1 cellular context compared by ENCODE assay signal in genomic region chr13:45464687-45465453, GRCh38.
A peak's percentile ranks its signal among the peaks of the same experiment; 100 is the strongest.
TF ChIP-seq lines count a peak whose summit lies in the region.

Gene COG3 (plus strand): TSS chr13:45464939. CDS start chr13:45465037, 98 bp downstream.

TF ChIP-seq in HepG2, 621 proteins besides CTCF, POLR2A, EP300 and RAD21 (continued from another document and continues in another):
- TF ChIP-seq, protein P1, sequence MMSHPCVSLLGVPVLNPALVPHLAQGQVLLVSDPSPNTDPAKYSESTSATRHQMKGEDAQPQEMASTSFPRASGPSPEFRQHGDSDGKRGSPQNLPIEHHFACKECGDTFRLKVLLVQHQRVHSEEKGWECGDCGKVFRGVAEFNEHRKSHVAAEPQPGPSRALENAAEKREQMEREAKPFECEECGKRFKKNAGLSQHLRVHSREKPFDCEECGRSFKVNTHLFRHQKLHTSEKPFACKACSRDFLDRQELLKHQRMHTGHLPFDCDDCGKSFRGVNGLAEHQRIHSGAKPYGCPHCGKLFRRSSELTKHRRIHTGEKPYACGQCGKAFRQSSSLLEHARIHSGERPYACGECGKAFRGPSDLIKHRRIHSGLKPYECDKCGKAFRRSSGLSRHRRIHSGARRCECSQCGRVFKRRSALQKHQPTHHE (CRISPR knock-in tag; IDR thresholded peaks at IDR 0.05; ENCODE audit: borderline replicate concordance), result 0 out of 2 replicates have a peak, but pooled peaks have one; percentile 47
- TF ChIP-seq ZNF335 (CRISPR knock-in tag; IDR thresholded peaks at IDR 0.05) (no peak; the same call in 1 of the 2 replicates), SOX5 (CRISPR knock-in tag; IDR thresholded peaks at IDR 0.05; ENCODE audit: borderline replicate concordance) (peak; percentile 65; the same call in 1 of the 2 replicates), IRX3 (CRISPR knock-in tag; IDR thresholded peaks at IDR 0.05; ENCODE audit: borderline replicate concordance, low read depth) (no peak), ARID2 (CRISPR knock-in tag; IDR thresholded peaks at IDR 0.05; ENCODE audit: borderline replicate concordance) (0 out of 2 replicates have a peak, but pooled peaks have one; percentile 66), ZNF234 (CRISPR knock-in tag; conservative IDR thresholded peaks at IDR 0.05) (peak; percentile 94; the same call in 1 of the 2 replicates), ZFYVE20 (CRISPR knock-in tag; IDR thresholded peaks at IDR 0.05; ENCODE audit: borderline replicate concordance, low read depth) (no peak), DR1 (CRISPR knock-in tag; IDR thresholded peaks at IDR 0.05) (no peak), ZNF788 (CRISPR knock-in tag; IDR thresholded peaks at IDR 0.05; ENCODE audit: borderline replicate concordance) (no peak; the same call in 1 of the 2 replicates), ZNF317 (CRISPR knock-in tag; IDR thresholded peaks at IDR 0.05) (no peak), SRY (CRISPR knock-in tag; IDR thresholded peaks at IDR 0.05) (0 out of 2 replicates have a peak, but pooled peaks have one; percentile 44), CBX1 (IDR thresholded peaks at IDR 0.05; ENCODE audit: low read depth) (no peak), ATF4 (CRISPR knock-in tag; IDR thresholded peaks at IDR 0.05) (peak in 1 of 2 experiments; percentile 55; a peak in 2 of 4 replicates), SIN3A (IDR thresholded peaks at IDR 0.05; ENCODE audit: borderline replicate concordance, low read depth, low read length) (peak; percentile 69; the same call in 1 of the 2 replicates), MTF1 (CRISPR knock-in tag; IDR thresholded peaks at IDR 0.05) (0 out of 2 replicates have a peak, but pooled peaks have one; percentile 27), ZNF230 (CRISPR knock-in tag; IDR thresholded peaks at IDR 0.05) (no peak), SNRNP70 (IDR thresholded peaks at IDR 0.05; ENCODE audit: low read depth, low read length) (no peak), ZNF75D (CRISPR knock-in tag; IDR thresholded peaks at IDR 0.05; ENCODE audit: borderline replicate concordance) (no peak), CCAR2 (optimal IDR thresholded peaks at IDR 0.05; ENCODE audit: low read depth, low read length) (no peak), POGK (CRISPR knock-in tag; conservative IDR thresholded peaks at IDR 0.05) (peak; percentile 82), ZNF619 (CRISPR knock-in tag; IDR thresholded peaks at IDR 0.05) (no peak), ZNF564 (CRISPR knock-in tag; IDR thresholded peaks at IDR 0.05) (no peak; the same call in 1 of the 2 replicates), RBFOX2 (IDR thresholded peaks at IDR 0.05; ENCODE audit: low read depth, low read length) (peak; percentile 99), ZNF607 (CRISPR knock-in tag; IDR thresholded peaks at IDR 0.05; ENCODE audit: borderline replicate concordance) (peak; percentile 41; the same call in 1 of the 2 replicates), ZNF816 (CRISPR knock-in tag; IDR thresholded peaks at IDR 0.05; ENCODE audit: borderline replicate concordance) (peak; percentile 81; the same call in 1 of the 2 replicates), ZNF331 (CRISPR knock-in tag; IDR thresholded peaks at IDR 0.05) (peak; percentile 12; the same call in 1 of the 2 replicates), ZNF441 (CRISPR knock-in tag; IDR thresholded peaks at IDR 0.05; ENCODE audit: borderline replicate concordance) (peak; percentile 2; the same call in 1 of the 2 replicates), BATF2 (CRISPR knock-in tag; IDR thresholded peaks at IDR 0.05) (no peak), MAZ (IDR thresholded peaks at IDR 0.05; ENCODE audit: borderline replicate concordance, low read depth, low read length) (no peak), MAZ (CRISPR knock-in tag; IDR thresholded peaks at IDR 0.05; ENCODE audit: low read depth) (no peak; the same call in 1 of the 2 replicates), JUNB (CRISPR knock-in tag; IDR thresholded peaks at IDR 0.05; ENCODE audit: borderline replicate concordance) (no peak), BCL6 (CRISPR knock-in tag; IDR thresholded peaks at IDR 0.05) (peak; percentile 25; the same call in 1 of the 2 replicates), ADNP (CRISPR knock-in tag; IDR thresholded peaks at IDR 0.05) (no peak), NFE2L1 (CRISPR knock-in tag; IDR thresholded peaks at IDR 0.05; ENCODE audit: borderline replicate concordance) (no peak), NONO (IDR thresholded peaks at IDR 0.05) (no peak), NONO (CRISPR knock-in tag; conservative IDR thresholded peaks at IDR 0.05) (peak; percentile 89), ZNF232 (CRISPR knock-in tag; IDR thresholded peaks at IDR 0.05; ENCODE audit: borderline replicate concordance) (no peak), RBM22 (optimal IDR thresholded peaks at IDR 0.05; ENCODE audit: low read length) (no peak)
- TF ChIP-seq, protein P2, sequence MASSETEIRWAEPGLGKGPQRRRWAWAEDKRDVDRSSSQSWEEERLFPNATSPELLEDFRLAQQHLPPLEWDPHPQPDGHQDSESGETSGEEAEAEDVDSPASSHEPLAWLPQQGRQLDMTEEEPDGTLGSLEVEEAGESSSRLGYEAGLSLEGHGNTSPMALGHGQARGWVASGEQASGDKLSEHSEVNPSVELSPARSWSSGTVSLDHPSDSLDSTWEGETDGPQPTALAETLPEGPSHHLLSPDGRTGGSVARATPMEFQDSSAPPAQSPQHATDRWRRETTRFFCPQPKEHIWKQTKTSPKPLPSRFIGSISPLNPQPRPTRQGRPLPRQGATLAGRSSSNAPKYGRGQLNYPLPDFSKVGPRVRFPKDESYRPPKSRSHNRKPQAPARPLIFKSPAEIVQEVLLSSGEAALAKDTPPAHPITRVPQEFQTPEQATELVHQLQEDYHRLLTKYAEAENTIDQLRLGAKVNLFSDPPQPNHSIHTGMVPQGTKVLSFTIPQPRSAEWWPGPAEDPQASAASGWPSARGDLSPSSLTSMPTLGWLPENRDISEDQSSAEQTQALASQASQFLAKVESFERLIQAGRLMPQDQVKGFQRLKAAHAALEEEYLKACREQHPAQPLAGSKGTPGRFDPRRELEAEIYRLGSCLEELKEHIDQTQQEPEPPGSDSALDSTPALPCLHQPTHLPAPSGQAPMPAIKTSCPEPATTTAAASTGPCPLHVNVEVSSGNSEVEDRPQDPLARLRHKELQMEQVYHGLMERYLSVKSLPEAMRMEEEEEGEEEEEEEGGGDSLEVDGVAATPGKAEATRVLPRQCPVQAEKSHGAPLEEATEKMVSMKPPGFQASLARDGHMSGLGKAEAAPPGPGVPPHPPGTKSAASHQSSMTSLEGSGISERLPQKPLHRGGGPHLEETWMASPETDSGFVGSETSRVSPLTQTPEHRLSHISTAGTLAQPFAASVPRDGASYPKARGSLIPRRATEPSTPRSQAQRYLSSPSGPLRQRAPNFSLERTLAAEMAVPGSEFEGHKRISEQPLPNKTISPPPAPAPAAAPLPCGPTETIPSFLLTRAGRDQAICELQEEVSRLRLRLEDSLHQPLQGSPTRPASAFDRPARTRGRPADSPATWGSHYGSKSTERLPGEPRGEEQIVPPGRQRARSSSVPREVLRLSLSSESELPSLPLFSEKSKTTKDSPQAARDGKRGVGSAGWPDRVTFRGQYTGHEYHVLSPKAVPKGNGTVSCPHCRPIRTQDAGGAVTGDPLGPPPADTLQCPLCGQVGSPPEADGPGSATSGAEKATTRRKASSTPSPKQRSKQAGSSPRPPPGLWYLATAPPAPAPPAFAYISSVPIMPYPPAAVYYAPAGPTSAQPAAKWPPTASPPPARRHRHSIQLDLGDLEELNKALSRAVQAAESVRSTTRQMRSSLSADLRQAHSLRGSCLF (CRISPR knock-in tag; IDR thresholded peaks at IDR 0.05; ENCODE audit: borderline replicate concordance), result no peak
- TF ChIP-seq, protein P3, sequence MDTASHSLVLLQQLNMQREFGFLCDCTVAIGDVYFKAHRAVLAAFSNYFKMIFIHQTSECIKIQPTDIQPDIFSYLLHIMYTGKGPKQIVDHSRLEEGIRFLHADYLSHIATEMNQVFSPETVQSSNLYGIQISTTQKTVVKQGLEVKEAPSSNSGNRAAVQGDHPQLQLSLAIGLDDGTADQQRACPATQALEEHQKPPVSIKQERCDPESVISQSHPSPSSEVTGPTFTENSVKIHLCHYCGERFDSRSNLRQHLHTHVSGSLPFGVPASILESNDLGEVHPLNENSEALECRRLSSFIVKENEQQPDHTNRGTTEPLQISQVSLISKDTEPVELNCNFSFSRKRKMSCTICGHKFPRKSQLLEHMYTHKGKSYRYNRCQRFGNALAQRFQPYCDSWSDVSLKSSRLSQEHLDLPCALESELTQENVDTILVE (CRISPR knock-in tag; IDR thresholded peaks at IDR 0.05), result peak; percentile 100
- TF ChIP-seq, protein P4, sequence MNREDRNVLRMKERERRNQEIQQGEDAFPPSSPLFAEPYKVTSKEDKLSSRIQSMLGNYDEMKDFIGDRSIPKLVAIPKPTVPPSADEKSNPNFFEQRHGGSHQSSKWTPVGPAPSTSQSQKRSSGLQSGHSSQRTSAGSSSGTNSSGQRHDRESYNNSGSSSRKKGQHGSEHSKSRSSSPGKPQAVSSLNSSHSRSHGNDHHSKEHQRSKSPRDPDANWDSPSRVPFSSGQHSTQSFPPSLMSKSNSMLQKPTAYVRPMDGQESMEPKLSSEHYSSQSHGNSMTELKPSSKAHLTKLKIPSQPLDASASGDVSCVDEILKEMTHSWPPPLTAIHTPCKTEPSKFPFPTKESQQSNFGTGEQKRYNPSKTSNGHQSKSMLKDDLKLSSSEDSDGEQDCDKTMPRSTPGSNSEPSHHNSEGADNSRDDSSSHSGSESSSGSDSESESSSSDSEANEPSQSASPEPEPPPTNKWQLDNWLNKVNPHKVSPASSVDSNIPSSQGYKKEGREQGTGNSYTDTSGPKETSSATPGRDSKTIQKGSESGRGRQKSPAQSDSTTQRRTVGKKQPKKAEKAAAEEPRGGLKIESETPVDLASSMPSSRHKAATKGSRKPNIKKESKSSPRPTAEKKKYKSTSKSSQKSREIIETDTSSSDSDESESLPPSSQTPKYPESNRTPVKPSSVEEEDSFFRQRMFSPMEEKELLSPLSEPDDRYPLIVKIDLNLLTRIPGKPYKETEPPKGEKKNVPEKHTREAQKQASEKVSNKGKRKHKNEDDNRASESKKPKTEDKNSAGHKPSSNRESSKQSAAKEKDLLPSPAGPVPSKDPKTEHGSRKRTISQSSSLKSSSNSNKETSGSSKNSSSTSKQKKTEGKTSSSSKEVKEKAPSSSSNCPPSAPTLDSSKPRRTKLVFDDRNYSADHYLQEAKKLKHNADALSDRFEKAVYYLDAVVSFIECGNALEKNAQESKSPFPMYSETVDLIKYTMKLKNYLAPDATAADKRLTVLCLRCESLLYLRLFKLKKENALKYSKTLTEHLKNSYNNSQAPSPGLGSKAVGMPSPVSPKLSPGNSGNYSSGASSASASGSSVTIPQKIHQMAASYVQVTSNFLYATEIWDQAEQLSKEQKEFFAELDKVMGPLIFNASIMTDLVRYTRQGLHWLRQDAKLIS (CRISPR knock-in tag; IDR thresholded peaks at IDR 0.05), result no peak
- TF ChIP-seq, protein P5, sequence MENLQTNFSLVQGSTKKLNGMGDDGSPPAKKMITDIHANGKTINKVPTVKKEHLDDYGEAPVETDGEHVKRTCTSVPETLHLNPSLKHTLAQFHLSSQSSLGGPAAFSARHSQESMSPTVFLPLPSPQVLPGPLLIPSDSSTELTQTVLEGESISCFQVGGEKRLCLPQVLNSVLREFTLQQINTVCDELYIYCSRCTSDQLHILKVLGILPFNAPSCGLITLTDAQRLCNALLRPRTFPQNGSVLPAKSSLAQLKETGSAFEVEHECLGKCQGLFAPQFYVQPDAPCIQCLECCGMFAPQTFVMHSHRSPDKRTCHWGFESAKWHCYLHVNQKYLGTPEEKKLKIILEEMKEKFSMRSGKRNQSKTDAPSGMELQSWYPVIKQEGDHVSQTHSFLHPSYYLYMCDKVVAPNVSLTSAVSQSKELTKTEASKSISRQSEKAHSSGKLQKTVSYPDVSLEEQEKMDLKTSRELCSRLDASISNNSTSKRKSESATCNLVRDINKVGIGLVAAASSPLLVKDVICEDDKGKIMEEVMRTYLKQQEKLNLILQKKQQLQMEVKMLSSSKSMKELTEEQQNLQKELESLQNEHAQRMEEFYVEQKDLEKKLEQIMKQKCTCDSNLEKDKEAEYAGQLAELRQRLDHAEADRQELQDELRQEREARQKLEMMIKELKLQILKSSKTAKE (CRISPR knock-in tag; IDR thresholded peaks at IDR 0.05; ENCODE audit: borderline replicate concordance), result peak; percentile 62; the same call in 1 of the 2 replicates
- TF ChIP-seq, protein P6, sequence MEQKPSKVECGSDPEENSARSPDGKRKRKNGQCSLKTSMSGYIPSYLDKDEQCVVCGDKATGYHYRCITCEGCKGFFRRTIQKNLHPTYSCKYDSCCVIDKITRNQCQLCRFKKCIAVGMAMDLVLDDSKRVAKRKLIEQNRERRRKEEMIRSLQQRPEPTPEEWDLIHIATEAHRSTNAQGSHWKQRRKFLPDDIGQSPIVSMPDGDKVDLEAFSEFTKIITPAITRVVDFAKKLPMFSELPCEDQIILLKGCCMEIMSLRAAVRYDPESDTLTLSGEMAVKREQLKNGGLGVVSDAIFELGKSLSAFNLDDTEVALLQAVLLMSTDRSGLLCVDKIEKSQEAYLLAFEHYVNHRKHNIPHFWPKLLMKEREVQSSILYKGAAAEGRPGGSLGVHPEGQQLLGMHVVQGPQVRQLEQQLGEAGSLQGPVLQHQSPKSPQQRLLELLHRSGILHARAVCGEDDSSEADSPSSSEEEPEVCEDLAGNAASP (CRISPR knock-in tag; IDR thresholded peaks at IDR 0.05; ENCODE audit: borderline replicate concordance), result peak; percentile 7; the same call in 1 of the 2 replicates
- TF ChIP-seq, protein P7, sequence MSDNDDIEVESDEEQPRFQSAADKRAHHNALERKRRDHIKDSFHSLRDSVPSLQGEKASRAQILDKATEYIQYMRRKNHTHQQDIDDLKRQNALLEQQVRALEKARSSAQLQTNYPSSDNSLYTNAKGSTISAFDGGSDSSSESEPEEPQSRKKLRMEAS (IDR thresholded peaks at IDR 0.05), result peak; percentile 36; the same call in 1 of the 2 replicates
